In the genomic region with DNA sequence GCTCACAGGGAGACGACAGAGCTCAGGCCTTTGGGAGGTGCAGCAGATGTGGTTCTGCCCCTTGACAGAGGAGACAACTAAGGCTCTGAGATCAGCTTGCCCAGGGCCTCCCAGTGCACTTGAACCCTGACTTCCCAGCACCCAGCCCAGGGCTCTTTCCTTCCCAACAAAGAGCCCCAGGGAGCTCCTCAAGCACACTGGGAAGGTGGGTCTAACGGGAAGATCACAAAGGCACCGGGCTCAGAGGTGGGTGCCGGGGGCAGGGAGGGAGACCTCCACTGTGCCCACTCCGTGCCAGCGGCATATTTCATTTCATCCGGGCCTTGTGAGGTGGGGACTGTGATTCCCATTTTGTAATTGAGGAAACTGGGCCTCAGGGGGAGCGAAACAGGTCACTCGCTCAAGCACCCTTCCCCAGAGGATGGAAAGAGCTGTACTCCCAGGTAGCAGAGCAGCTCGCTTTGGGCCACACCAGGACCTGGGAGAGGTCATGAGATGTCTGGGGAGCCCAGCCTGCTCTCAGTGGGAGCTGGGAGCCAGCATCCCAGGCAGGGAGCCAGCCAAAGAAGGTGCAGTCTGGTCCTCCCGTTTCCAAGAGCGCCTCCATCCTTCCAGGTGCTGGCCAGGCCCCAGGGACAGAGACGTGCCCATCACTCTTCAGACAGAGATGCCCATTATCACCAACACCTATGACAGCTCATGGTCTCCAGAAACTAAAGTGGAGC, we compare ENCODE assay signal across 21 cellular contexts.
A peak's percentile ranks its signal among the peaks of the same experiment; 100 is the strongest.
DNase-seq lines count a peak whose midpoint lies in the region; ATAC-seq and TF ChIP-seq lines count a peak whose summit lies in the region.
"Had no signal": no experiment of that assay in that cellular context is flagged by ENCODE, and none has a peak within 500 bp of the region (broad histone marks: within the 10 kb centered on the region; RNA-seq: fewer than 3 reads in every experiment).

No MANE protein-coding gene starts in this region.

- 0 out of 2 replicates have a peak, but pooled peaks cover 6% of the 10 kb centered on the region for H3F3A ChIP-seq in GM23338 (replicated peaks; ENCODE audit: low read depth)

- no peaks in the 10 kb centered on the region for H3K79me2 ChIP-seq in GM23338 (replicated peaks; ENCODE audit: insufficient read depth)

- H2AFZ ChIP-seq in GM23338, result no peak overlapping the region
- H2AFZ ChIP-seq: GM23248 had no signal

- H3K27me3 ChIP-seq in GM23338 (ENCODE audit: insufficient read depth) (no peaks in the 10 kb centered on the region), spleen (replicated peaks in 1 of 7) (peaks cover 0 to 84% (median 4%) of the 10 kb centered on the region in 7 donors)
- H3K27me3 ChIP-seq: BE2C had no signal

- H3K4me1 Mint-ChIP-seq in activated CD4-positive, alpha-beta T cell treated with anti-CD3 and anti-CD28 coated beads, Interleukin-2, amount 10 ng/mL, durations not matched to agents 24 days and 14 days, result peaks cover 21% of the 10 kb centered on the region
- H3K4me1 Mint-ChIP-seq in GM23338, result peaks cover 21% of the 10 kb centered on the region
- peaks cover 56 to 57% of the 10 kb centered on the region in 2 donors for H3K4me1 Mint-ChIP-seq in immature natural killer cell

- TF ChIP-seq POLR2A in spleen (IDR thresholded peaks at IDR 0.05), result no peak

- H3K4me2 ChIP-seq in GM23338, result peak overlapping the region; percentile 29; the same call in 1 of the 2 replicates

- no peak for DNase-seq in activated CD4-positive, alpha-beta T cell treated with anti-CD3 and anti-CD28 coated beads, Interleukin-2, amount 10 ng/mL, durations not matched to agents 24 days and 14 days
- no peak for DNase-seq in activated CD4-positive, alpha-beta T cell treated with anti-CD3 and anti-CD28 coated beads, Interleukin-2, amount 50 U/mL, for 1 hour
- DNase-seq in GM23338 (ENCODE audit: low spot score) (no peak), immature natural killer cell (no peak), spleen (peak; percentile 65), iPS-NIHi7 (ENCODE audit: extremely low spot score) (no peak), middle frontal gyrus (ENCODE audit: extremely low spot score, low spot score) (no peak)
- DNase-seq: BE2C; Calu3; CD8-positive, alpha-beta T cell; DMS53; EL; GM23248; IMR-90; Karpas-422; NCI-H1417 treated with DMSO at 0.1 percent for 48 hours; NCI-H446 treated with DMSO at 0.1 percent for 48 hours; OCI-M1; Right ventricle myocardium superior had no signal

- H3K36me3 ChIP-seq in GM23338 (ENCODE audit: insufficient read depth) (no peaks in the 10 kb centered on the region), spleen (no peaks in the 10 kb centered on the region)
- H3K36me3 ChIP-seq: BE2C had no signal

- no peaks in the 10 kb centered on the region; the same call in 1 of the 2 replicates for H4K20me1 ChIP-seq in GM23338 (replicated peaks; ENCODE audit: insufficient read depth)

- H3K27ac ChIP-seq in GM23338 (ENCODE audit: low read depth) (0 out of 2 replicates have a peak overlapping the region, but pooled peaks have one; percentile 19), spleen (peak overlapping the region in 1 of 8 donors; percentile 44)
- H3K27ac ChIP-seq: GM23248 had no signal

- intact Hi-C loops in activated CD4-positive, alpha-beta T cell treated with anti-CD3 and anti-CD28 coated beads, Interleukin-2, amount 10 ng/mL, durations not matched to agents 24 days and 14 days (cut with micrococcal nuclease), result no loop called here
- intact Hi-C loops in spleen (cut with DNase I; ENCODE audit: low total_unique reads), result no loop called here

- TF ChIP-seq CTCF in GM23338 (conservative IDR thresholded peaks at IDR 0.05; ENCODE audit: low read depth in 2 of 2), result no peak
- no peak for TF ChIP-seq CTCF in spleen (IDR thresholded peaks at IDR 0.05 in 8 of 11, conservative IDR thresholded peaks at IDR 0.05 in 3 of 11)

- no peaks in the 10 kb centered on the region for H3K36me3 Mint-ChIP-seq in activated CD4-positive, alpha-beta T cell treated with anti-CD3 and anti-CD28 coated beads, Interleukin-2, amount 10 ng/mL, durations not matched to agents 24 days and 14 days (ENCODE audit: low read depth)
- no peaks in the 10 kb centered on the region for H3K36me3 Mint-ChIP-seq in GM23338 (ENCODE audit: low read depth)
- H3K36me3 Mint-ChIP-seq in immature natural killer cell, result no peaks in the 10 kb centered on the region
- H3K36me3 Mint-ChIP-seq: CD8-positive, alpha-beta T cell had no signal

- H3K4me3 ChIP-seq in GM23338, result no peak overlapping the region
- H3K4me3 ChIP-seq in spleen, result no peak overlapping the region
- H3K4me3 ChIP-seq: GM12878, GM23248 had no signal

- H3K9me3 ChIP-seq in spleen, result no peaks in the 10 kb centered on the region
- H3K9me3 ChIP-seq: BE2C had no signal

- ATAC-seq in GM23338, result no peak
- ATAC-seq: HCT116 had no signal

- 88 to 93% (median 92%) methylated on average over 12 to 13 of the region's 13 CpGs for WGBS in spleen, 5 donors

- H3K9me2 ChIP-seq in GM23338 (ENCODE audit: insufficient read depth), result no peaks in the 10 kb centered on the region

- no peaks in the 10 kb centered on the region for H3K9me3 Mint-ChIP-seq in activated CD4-positive, alpha-beta T cell treated with anti-CD3 and anti-CD28 coated beads, Interleukin-2, amount 10 ng/mL, durations not matched to agents 24 days and 14 days
- H3K9me3 Mint-ChIP-seq in GM23338 (no peaks in the 10 kb centered on the region), immature natural killer cell (no peaks in the 10 kb centered on the region)
- H3K9me3 Mint-ChIP-seq: CD8-positive, alpha-beta T cell had no signal

- no peak overlapping the region for H3K27ac Mint-ChIP-seq in activated CD4-positive, alpha-beta T cell treated with anti-CD3 and anti-CD28 coated beads, Interleukin-2, amount 10 ng/mL, durations not matched to agents 24 days and 14 days
- H3K27ac Mint-ChIP-seq in GM23338 (no peak overlapping the region), immature natural killer cell (no peak overlapping the region)
- H3K27ac Mint-ChIP-seq: CD8-positive, alpha-beta T cell had no signal

- peaks cover 39% of the 10 kb centered on the region for H3K27me3 Mint-ChIP-seq in activated CD4-positive, alpha-beta T cell treated with anti-CD3 and anti-CD28 coated beads, Interleukin-2, amount 10 ng/mL, durations not matched to agents 24 days and 14 days
- H3K27me3 Mint-ChIP-seq in GM23338 (ENCODE audit: insufficient read depth, low read depth, poor library complexity) (peaks cover 4% of the 10 kb centered on the region), immature natural killer cell (ENCODE audit: low read depth in 3 of 3) (peaks cover 3 to 8% (median 5%) of the 10 kb centered on the region in 3 donors)

- H3K4me3 Mint-ChIP-seq in activated CD4-positive, alpha-beta T cell treated with anti-CD3 and anti-CD28 coated beads, Interleukin-2, amount 10 ng/mL, durations not matched to agents 24 days and 14 days, result peak overlapping the region; percentile 6
- no peak overlapping the region; the same call in 2 of the 3 replicates for H3K4me3 Mint-ChIP-seq in GM23338
- H3K4me3 Mint-ChIP-seq in immature natural killer cell, result peak overlapping the region; percentile 14 to 87 (median 51)
- H3K4me3 Mint-ChIP-seq: CD8-positive, alpha-beta T cell had no signal

- peaks cover 12% of the 10 kb centered on the region; the same call in 1 of the 2 replicates for H3K4me1 ChIP-seq in GM23338 (ENCODE audit: insufficient read depth)
- peaks cover 16 to 67% (median 49%) of the 10 kb centered on the region in 6 donors for H3K4me1 ChIP-seq in spleen

TF ChIP-seq in GM23338, 12 proteins besides CTCF, POLR2A, EP300 and RAD21 (continues in another document):
- TF ChIP-seq JUNB (IDR thresholded peaks at IDR 0.05; ENCODE audit: unreplicated experiment) (no peak), POLR2AphosphoS5 (IDR thresholded peaks at IDR 0.05; ENCODE audit: low read depth) (no peak), EZH2phosphoT487 (IDR thresholded peaks at IDR 0.05; ENCODE audit: unreplicated experiment) (no peak), ZNF114 (CRISPR knock-in tag; IDR thresholded peaks at IDR 0.05) (no peak), STAT1 (IDR thresholded peaks at IDR 0.05; ENCODE audit: unreplicated experiment) (no peak), NANOG (IDR thresholded peaks at IDR 0.05; ENCODE audit: borderline replicate concordance) (no peak)
- TF ChIP-seq, protein P1, sequence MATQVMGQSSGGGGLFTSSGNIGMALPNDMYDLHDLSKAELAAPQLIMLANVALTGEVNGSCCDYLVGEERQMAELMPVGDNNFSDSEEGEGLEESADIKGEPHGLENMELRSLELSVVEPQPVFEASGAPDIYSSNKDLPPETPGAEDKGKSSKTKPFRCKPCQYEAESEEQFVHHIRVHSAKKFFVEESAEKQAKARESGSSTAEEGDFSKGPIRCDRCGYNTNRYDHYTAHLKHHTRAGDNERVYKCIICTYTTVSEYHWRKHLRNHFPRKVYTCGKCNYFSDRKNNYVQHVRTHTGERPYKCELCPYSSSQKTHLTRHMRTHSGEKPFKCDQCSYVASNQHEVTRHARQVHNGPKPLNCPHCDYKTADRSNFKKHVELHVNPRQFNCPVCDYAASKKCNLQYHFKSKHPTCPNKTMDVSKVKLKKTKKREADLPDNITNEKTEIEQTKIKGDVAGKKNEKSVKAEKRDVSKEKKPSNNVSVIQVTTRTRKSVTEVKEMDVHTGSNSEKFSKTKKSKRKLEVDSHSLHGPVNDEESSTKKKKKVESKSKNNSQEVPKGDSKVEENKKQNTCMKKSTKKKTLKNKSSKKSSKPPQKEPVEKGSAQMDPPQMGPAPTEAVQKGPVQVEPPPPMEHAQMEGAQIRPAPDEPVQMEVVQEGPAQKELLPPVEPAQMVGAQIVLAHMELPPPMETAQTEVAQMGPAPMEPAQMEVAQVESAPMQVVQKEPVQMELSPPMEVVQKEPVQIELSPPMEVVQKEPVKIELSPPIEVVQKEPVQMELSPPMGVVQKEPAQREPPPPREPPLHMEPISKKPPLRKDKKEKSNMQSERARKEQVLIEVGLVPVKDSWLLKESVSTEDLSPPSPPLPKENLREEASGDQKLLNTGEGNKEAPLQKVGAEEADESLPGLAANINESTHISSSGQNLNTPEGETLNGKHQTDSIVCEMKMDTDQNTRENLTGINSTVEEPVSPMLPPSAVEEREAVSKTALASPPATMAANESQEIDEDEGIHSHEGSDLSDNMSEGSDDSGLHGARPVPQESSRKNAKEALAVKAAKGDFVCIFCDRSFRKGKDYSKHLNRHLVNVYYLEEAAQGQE (IDR thresholded peaks at IDR 0.05; ENCODE audit: unreplicated experiment), result no peak
